Comparison of ENCODE assay signal across 25 cellular contexts in genomic region chr20:53561505-53561904, GRCh38. TPM values are rescaled to one million over a fixed set of nuclear protein-coding genes. Genes with fewer than 3 reads are reported as not detected.
DNase-seq lines count a peak whose midpoint lies in the region; ATAC-seq, FAIRE-seq and TF ChIP-seq lines count a peak whose summit lies in the region.
"Had no signal": no experiment of that assay in that cellular context is flagged by ENCODE, and none has a peak within 500 bp of the region (broad histone marks: within the 10 kb centered on the region; RNA-seq: fewer than 3 reads in every experiment).

No MANE protein-coding gene starts in this region.

- TF ChIP-seq CTCF in OCI-LY1 (IDR thresholded peaks at IDR 0.05; ENCODE audit: low read length) (no peak), RWPE2 (IDR thresholded peaks at IDR 0.05; ENCODE audit: poor library complexity, severe bottlenecking) (no peak), K562 (IDR thresholded peaks at IDR 0.05 in 2 of 3, conservative IDR thresholded peaks at IDR 0.05 in 1 of 3; ENCODE audit: insufficient read depth in 2 of 3, low read depth in 1 of 3, low read length in 3 of 3) (no peak)

- H3F3A ChIP-seq in OCI-LY1 (ENCODE audit: insufficient read depth, low read length), result no peaks in the 10 kb centered on the region; the same call in 1 of the 2 replicates

- H3K27me3 ChIP-seq in OCI-LY1 (ENCODE audit: insufficient read depth, low read length) (no peaks in the 10 kb centered on the region), RWPE2 (ENCODE audit: insufficient read depth, poor library complexity, severe bottlenecking) (no peaks in the 10 kb centered on the region), K562 (ENCODE audit: control insufficient read depth in 2 of 2, insufficient read depth in 2 of 2, low read length in 2 of 2) (no peaks in the 10 kb centered on the region)
- H3K27me3 ChIP-seq: BLaER1 had no signal

- POLR2A ChIA-PET in K562 (lab: Yijun Ruan, JAX), result interaction anchor here (1.3 kb wide), 1 partner anchor 14 kb away, joined by 3 read pairs; no protein-coding TSS in a partner anchor
- POLR2A ChIA-PET in activated CD4-positive, alpha-beta memory T cell treated with anti-CD3 and anti-CD28 coated beads for 36 hours (lab: Charles Lee), result interaction anchor here (0.6 kb wide), 1 partner anchor 205 kb away, joined by 3 read pairs; no protein-coding TSS in a partner anchor

- peak overlapping the region; percentile 19 for H3K27ac Mint-ChIP-seq in activated naive CD4-positive, alpha-beta T cell treated with anti-CD3 and anti-CD28 coated beads, Interleukin-2, amount 10 ng/mL, durations not matched to agents 7 days and 5 days
- no peak overlapping the region for H3K27ac Mint-ChIP-seq in activated CD4-positive, alpha-beta memory T cell treated with anti-CD3 and anti-CD28 coated beads for 36 hours
- H3K27ac Mint-ChIP-seq: B cell; CD4-positive, CD25-positive, alpha-beta regulatory T cell; GM23338 had no signal

- H3K4me3 ChIP-seq in OCI-LY1 (ENCODE audit: low read depth, low read length, poor library complexity, severe bottlenecking) (no peak overlapping the region), RWPE2 (ENCODE audit: severe bottlenecking) (no peak overlapping the region), K562 (no peak overlapping the region)
- H3K4me3 ChIP-seq: BLaER1, GM12878, GM23338, HAP-1 had no signal

- H3K9ac ChIP-seq in OCI-LY1 (ENCODE audit: low read length) (no peak overlapping the region), K562 (ENCODE audit: insufficient read depth in 1 of 2, low read depth in 2 of 2, low read length in 2 of 2) (no peak overlapping the region)
- H3K9ac ChIP-seq: BLaER1 had no signal

- H3K9me2 ChIP-seq in OCI-LY1 (ENCODE audit: low read depth, low read length), result no peaks in the 10 kb centered on the region

- H3K79me2 ChIP-seq in OCI-LY1 (ENCODE audit: insufficient read depth, low read length), result no peaks in the 10 kb centered on the region
- H3K79me2 ChIP-seq in K562 (ENCODE audit: control insufficient read depth, insufficient read depth, low read length), result no peaks in the 10 kb centered on the region

- FAIRE-seq in K562 (lab: Jason Lieb, UNC), result no peak
- FAIRE-seq: A204.1, D721Med, GM12878, H54 had no signal

- intact Hi-C loops in K562 (cut with micrococcal nuclease), result no loop called here
- intact Hi-C loops in activated CD4-positive, alpha-beta memory T cell treated with anti-CD3 and anti-CD28 coated beads for 36 hours (cut with micrococcal nuclease), result no loop called here

- no peak for TF ChIP-seq RAD21 in K562 (CRISPR knock-in tag; conservative IDR thresholded peaks at IDR 0.05 in 1 of 2, IDR thresholded peaks at IDR 0.05 in 1 of 2)

- peaks cover 23% of the 10 kb centered on the region for H3K36me3 ChIP-seq in OCI-LY1 (ENCODE audit: insufficient read depth, low read length)
- peaks cover 26% of the 10 kb centered on the region for H3K36me3 ChIP-seq in RWPE2 (ENCODE audit: low read depth)
- H3K36me3 ChIP-seq in K562 (ENCODE audit: control insufficient read depth, insufficient read depth, low read length), result peaks cover 16% of the 10 kb centered on the region; the same call in 1 of the 3 replicates

- no peaks in the 10 kb centered on the region for H3K9me3 Mint-ChIP-seq in activated naive CD4-positive, alpha-beta T cell treated with anti-CD3 and anti-CD28 coated beads, Interleukin-2, amount 10 ng/mL, durations not matched to agents 7 days and 5 days
- H3K9me3 Mint-ChIP-seq in activated CD4-positive, alpha-beta memory T cell treated with anti-CD3 and anti-CD28 coated beads for 36 hours, result no peaks in the 10 kb centered on the region
- H3K9me3 Mint-ChIP-seq: CD4-positive, CD25-positive, alpha-beta regulatory T cell; CD8-positive, alpha-beta T cell; GM23338 had no signal

- no peak overlapping the region for H2AFZ ChIP-seq in OCI-LY1 (ENCODE audit: low read length)
- no peak overlapping the region for H2AFZ ChIP-seq in K562 (ENCODE audit: low read depth, low read length)
- H2AFZ ChIP-seq: GM23338 had no signal

- BruUV-seq in K562 (replicated peaks; lab: Mats Ljungman, UMichigan), result no TSS peak

- TF ChIP-seq EP300 in K562 (IDR thresholded peaks at IDR 0.05; ENCODE audit: low read length), result no peak

- H4K20me1 ChIP-seq in OCI-LY1 (ENCODE audit: insufficient read depth, low read length) (no peaks in the 10 kb centered on the region), K562 (replicated peaks; ENCODE audit: control insufficient read depth, insufficient read depth, low read length) (no peaks in the 10 kb centered on the region)

- H3K9me1 ChIP-seq in K562 (ENCODE audit: control insufficient read depth, insufficient read depth, low read length), result no peaks in the 10 kb centered on the region

- WGBS in K562 (ENCODE audit: insufficient coverage, low coverage, missing lambda C conversion rate), result 29% methylated on average over 4 of the region's 5 CpGs

- no peak for DNase-seq in activated naive CD4-positive, alpha-beta T cell treated with anti-CD3 and anti-CD28 coated beads, Interleukin-2, amount 10 ng/mL, durations not matched to agents 7 days and 5 days
- DNase-seq in activated naive CD4-positive, alpha-beta T cell treated with Interleukin-2 at 50 U/mL for 16 hours, result no peak
- peak; percentile 16 for DNase-seq in RWPE2 (ENCODE audit: low spot score)
- DNase-seq in K562 (ENCODE audit: extremely low read depth in 1 of 4, low spot score in 3 of 4), result no peak
- DNase-seq in hepatic stellate cell (ENCODE audit: low spot score), result no peak
- DNase-seq in NCI-H526 (lab: John Stamatoyannopoulos, UW), result no peak
- DNase-seq in activated CD4-positive, alpha-beta memory T cell treated with anti-CD3 and anti-CD28 coated beads for 36 hours, result no peak
- DNase-seq: CD4-positive, CD25-positive, alpha-beta regulatory T cell; CD8-positive, alpha-beta T cell; DMS 273 treated with DMSO at 0.1 percent for 48 hours; DMS79; EL; GDM1 had no signal

- peaks cover 26% of the 10 kb centered on the region for H3K36me3 Mint-ChIP-seq in activated naive CD4-positive, alpha-beta T cell treated with anti-CD3 and anti-CD28 coated beads, Interleukin-2, amount 10 ng/mL, durations not matched to agents 7 days and 5 days
- peaks cover 6% of the 10 kb centered on the region for H3K36me3 Mint-ChIP-seq in activated CD4-positive, alpha-beta memory T cell treated with anti-CD3 and anti-CD28 coated beads for 36 hours

- H3K9me3 ChIP-seq in OCI-LY1 (ENCODE audit: low read length), result no peaks in the 10 kb centered on the region
- no peaks in the 10 kb centered on the region for H3K9me3 ChIP-seq in RWPE2 (ENCODE audit: severe bottlenecking)
- no peaks in the 10 kb centered on the region for H3K9me3 ChIP-seq in K562 (replicated peaks; ENCODE audit: control insufficient read depth, insufficient read depth, low read depth, low read length)
- H3K9me3 ChIP-seq: BLaER1, Caco-2, HAP-1 had no signal

- H3K4me2 ChIP-seq in OCI-LY1 (ENCODE audit: low read length), result no peak overlapping the region
- no peak overlapping the region for H3K4me2 ChIP-seq in K562 (ENCODE audit: insufficient read depth, low read length)
- H3K4me2 ChIP-seq: BLaER1, GM23338 had no signal

- H3K4me1 ChIP-seq in OCI-LY1 (ENCODE audit: insufficient read depth, low read length, severe bottlenecking) (no peaks in the 10 kb centered on the region), RWPE2 (ENCODE audit: insufficient read depth, poor library complexity, severe bottlenecking) (no peaks in the 10 kb centered on the region), K562 (replicated peaks in 1 of 2; ENCODE audit: control insufficient read depth in 2 of 2, insufficient read depth in 2 of 2, low read length in 2 of 2) (peaks cover 0 to 4% of the 10 kb centered on the region in 2 experiments; a peak in 1 of 5 replicates)
- H3K4me1 ChIP-seq: Caco-2, HAP-1 had no signal

- H3K27me3 Mint-ChIP-seq in activated naive CD4-positive, alpha-beta T cell treated with anti-CD3 and anti-CD28 coated beads, Interleukin-2, amount 10 ng/mL, durations not matched to agents 7 days and 5 days, result no peaks in the 10 kb centered on the region
- H3K27me3 Mint-ChIP-seq in activated CD4-positive, alpha-beta memory T cell treated with anti-CD3 and anti-CD28 coated beads for 36 hours, result no peaks in the 10 kb centered on the region
- H3K27me3 Mint-ChIP-seq: B cell; CD4-positive, CD25-positive, alpha-beta regulatory T cell had no signal

- CTCF ChIA-PET in activated naive CD4-positive, alpha-beta T cell treated with anti-CD3 and anti-CD28 coated beads, Interleukin-2, amount 10 ng/mL, durations not matched to agents 7 days and 5 days (lab: Charles Lee), result no interaction called here
- CTCF ChIA-PET in K562 (lab: Yijun Ruan, JAX; ENCODE audit: low intra/inter-chr PET ratio), result no interaction called here
- CTCF ChIA-PET in activated CD4-positive, alpha-beta memory T cell treated with anti-CD3 and anti-CD28 coated beads for 36 hours (lab: Charles Lee), result interaction anchor here (0.6 to 1.1 kb wide), 2 partner anchors 1249 to 1318 kb away, joined by 3 read pairs; no protein-coding TSS in a partner anchor

- H3K4me3 Mint-ChIP-seq in activated naive CD4-positive, alpha-beta T cell treated with anti-CD3 and anti-CD28 coated beads, Interleukin-2, amount 10 ng/mL, durations not matched to agents 7 days and 5 days, result no peak overlapping the region
- no peak overlapping the region for H3K4me3 Mint-ChIP-seq in activated CD4-positive, alpha-beta memory T cell treated with anti-CD3 and anti-CD28 coated beads for 36 hours
- H3K4me3 Mint-ChIP-seq: B cell; CD4-positive, CD25-positive, alpha-beta regulatory T cell; CD8-positive, alpha-beta T cell; GM23338 had no signal

- in situ Hi-C loops in K562 (cut with MboI), result loop anchor here (25.0 kb wide), 1 partner anchor 651 kb away; the partner anchor contains the start of gene PFDN4

- peak overlapping the region; percentile 28 for H3K27ac ChIP-seq in OCI-LY1 (ENCODE audit: low read depth, low read length, poor library complexity, severe bottlenecking)
- H3K27ac ChIP-seq in RWPE2 (ENCODE audit: poor library complexity, severe bottlenecking), result no peak overlapping the region
- no peak overlapping the region for H3K27ac ChIP-seq in K562 (ENCODE audit: extremely low read depth, low read depth, low read length)
- H3K27ac ChIP-seq: 22Rv1, BLaER1, C4-2B had no signal

- H3K4me1 Mint-ChIP-seq in activated naive CD4-positive, alpha-beta T cell treated with anti-CD3 and anti-CD28 coated beads, Interleukin-2, amount 10 ng/mL, durations not matched to agents 7 days and 5 days, result no peaks in the 10 kb centered on the region
- peaks cover 2% of the 10 kb centered on the region for H3K4me1 Mint-ChIP-seq in activated CD4-positive, alpha-beta memory T cell treated with anti-CD3 and anti-CD28 coated beads for 36 hours (ENCODE audit: low read depth)
- H3K4me1 Mint-ChIP-seq: B cell had no signal

- no peak for TF ChIP-seq POLR2A in K562 (conservative IDR thresholded peaks at IDR 0.05)

- ATAC-seq in RWPE2 (ENCODE audit: low read depth) (no peak), K562 (no peak)
- ATAC-seq: CD8-positive, alpha-beta T cell; GM12878; GM23338 had no signal

RNA-seq across cellular contexts. Expression of gene ZNF217, which starts 32.1 kb away (rescaled TPM):
- 27.8 and 53.4 TPM in 2 replicates for total RNA-seq in K562 (2011; cell fraction: chromatin; rRNA removed; ENCODE audit: low replicate concordance)
- total RNA-seq in K562 (2011; cell fraction: nucleolus; rRNA removed), result 21.3 and 24.7 TPM in 2 replicates
- 26.2 and 28.5 TPM in 2 replicates for total RNA-seq in K562 (2011; cell fraction: nucleoplasm; rRNA removed)
- total RNA-seq in K562 (2014; rRNA removed) (16.8 and 17.7 TPM in 2 replicates), K562 (2014; rRNA removed; fragmentation: Illumina TruSeq; extraction: Trizol) (23.4 and 25.0 TPM in 2 replicates), K562 (2015; rRNA removed; fragmentation: Illumina TruSeq; extraction: Trizol) (18.7 and 21.8 TPM in 2 replicates), K562 (2021) (39.7 and 41.8 TPM in 2 replicates)
- polyA plus RNA-seq in K562 (2011; rRNA removed) (11.4 and 12.9 TPM in 2 replicates), K562 (2014; fragmentation: Illumina TruSeq; extraction: Trizol) (19.3 and 26.7 TPM in 2 replicates), K562 (2014; fragmentation: Nextera tagmentation; extraction: Ambion mirVana) (1 to 10 TPM; 3.0 to 7.1 TPM), K562 (2014; rRNA removed) (16.0 and 23.5 TPM in 2 replicates)
- polyA plus RNA-seq in K562 (2011; cell fraction: cytosol; rRNA removed), result 6.8 and 8.6 TPM in 2 replicates
- polyA plus RNA-seq in K562 (2011; cell fraction: nucleus; rRNA removed), result 19.8 and 24.3 TPM in 2 replicates
- 17.7 and 21.1 TPM in 2 replicates for polyA plus RNA-seq in K562 (2012)
- polyA minus RNA-seq in K562 (2011; rRNA and poly(A)+ RNA removed), result 36.2 and 44.6 TPM in 2 replicates
- 21.7 and 25.7 TPM in 2 replicates for polyA minus RNA-seq in K562 (2011; cell fraction: cytosol; rRNA and poly(A)+ RNA removed)
- polyA minus RNA-seq in K562 (2011; cell fraction: nucleus; rRNA and poly(A)+ RNA removed), result 19.7 and 29.4 TPM in 2 replicates
- total RNA-seq in activated CD4-positive, alpha-beta memory T cell treated with anti-CD3 and anti-CD28 coated beads for 36 hours, result 10 to 100 TPM; 56.3 to 57.5 TPM
